Comparison of ENCODE assay signal across 8 cellular contexts in genomic region chr21:44083631-44084291, GRCh38. TPM values are rescaled to one million over a fixed set of nuclear protein-coding genes. Genes with fewer than 3 reads are reported as not detected.
DNase-seq lines count a peak whose midpoint lies in the region; ATAC-seq and TF ChIP-seq lines count a peak whose summit lies in the region.

No MANE protein-coding gene starts in this region.

- TF ChIP-seq CTCF in OCI-LY7 (conservative IDR thresholded peaks at IDR 0.05; ENCODE audit: low read length) = no peak
- TF ChIP-seq CTCF in RWPE1 (conservative IDR thresholded peaks at IDR 0.05; ENCODE audit: low read depth) = no peak

- ATAC-seq in stimulated activated effector memory CD8-positive, alpha-beta T cell treated with anti-CD3 and anti-CD28 coated beads, Interleukin-12 subunit alpha, Interleukin-12 subunit beta, amount 100 ng/mL, for 72 hours = peak; percentile 83

- peak overlapping the region; percentile 99 for H3K27ac ChIP-seq in layer of hippocampus (ENCODE audit: low read depth, low read length)
- H3K27ac ChIP-seq in OCI-LY7 (ENCODE audit: low read depth, low read length, poor library complexity, severe bottlenecking) = no peak overlapping the region
- H3K27ac ChIP-seq in RWPE1 = no peak overlapping the region

- intact Hi-C loops in OCI-LY7 (cut with micrococcal nuclease; ENCODE audit: unreplicated experiment) = no loop called here

- H3K27me3 ChIP-seq in layer of hippocampus (ENCODE audit: control insufficient read depth, insufficient read depth, low read length) = no peaks in the 10 kb centered on the region

- H2AFZ ChIP-seq in OCI-LY7 (ENCODE audit: low read length) = no peak overlapping the region

- H3K9me3 ChIP-seq in OCI-LY7 (ENCODE audit: low read length) = no peaks in the 10 kb centered on the region

- H3K27me3 Mint-ChIP-seq in T-helper 2 cell treated with Interferon-gamma antibody and Interleukin-4, amounts not matched to agents 5 μg/mL and 100 μg/mL, for 36 hours (ENCODE audit: low read depth) = no peaks in the 10 kb centered on the region

- peak overlapping the region; percentile 80 for H3K4me3 Mint-ChIP-seq in T-helper 2 cell treated with Interferon-gamma antibody and Interleukin-4, amounts not matched to agents 5 μg/mL and 100 μg/mL, for 36 hours
- peak overlapping the region; percentile 75 for H3K4me3 Mint-ChIP-seq in stimulated activated effector memory CD8-positive, alpha-beta T cell treated with anti-CD3 and anti-CD28 coated beads, Interleukin-12 subunit alpha, Interleukin-12 subunit beta, amount 100 ng/mL, for 72 hours

- no peaks in the 10 kb centered on the region for H3K4me1 ChIP-seq in OCI-LY7 (ENCODE audit: insufficient read depth, low read length, poor library complexity, severe bottlenecking)

- no peak overlapping the region for H3K4me2 ChIP-seq in OCI-LY7 (ENCODE audit: low read length)

- CTCF ChIA-PET in OCI-LY7 (lab: Charles Lee; ENCODE audit: unreplicated experiment) = interaction anchor here (0.9 kb wide), 1 partner anchor 9 kb away, joined by 3 read pairs; no protein-coding TSS in a partner anchor
- CTCF ChIA-PET in RWPE1 (lab: Yijun Ruan, JAX) = interaction anchor here (0.6 to 0.7 kb wide), 2 partner anchors 63 to 284 kb away, joined by 3 read pairs; no protein-coding TSS in a partner anchor

- DNase-seq in T-helper 2 cell treated with Interferon-gamma antibody and Interleukin-4, amounts not matched to agents 5 μg/mL and 100 μg/mL, for 36 hours (ENCODE audit: low spot score) = peak; percentile 61
- DNase-seq in activated gamma-delta T cell treated with Interleukin-2 at 50 U/mL for 16 hours (peak; percentile 62), OCI-LY7 (ENCODE audit: low spot score) (no peak), RWPE1 (ENCODE audit: low spot score) (no peak), NCI-H146 treated with DMSO at 0.1 percent for 48 hours (lab: John Stamatoyannopoulos, UW; ENCODE audit: unreplicated experiment) (no peak), NCI-H1105 treated with DMSO at 0.1 percent for 48 hours (lab: John Stamatoyannopoulos, UW) (no peak)
- peak in 1 of 2 donors; percentile 80 for DNase-seq in stimulated activated effector memory CD8-positive, alpha-beta T cell treated with anti-CD3 and anti-CD28 coated beads, Interleukin-12 subunit alpha, Interleukin-12 subunit beta, amount 100 ng/mL, for 72 hours (ENCODE audit: low spot score in 2 of 2)

- peak overlapping the region; percentile 98 for H3K27ac Mint-ChIP-seq in T-helper 2 cell treated with Interferon-gamma antibody and Interleukin-4, amounts not matched to agents 5 μg/mL and 100 μg/mL, for 36 hours
- peak overlapping the region; percentile 98 for H3K27ac Mint-ChIP-seq in stimulated activated effector memory CD8-positive, alpha-beta T cell treated with anti-CD3 and anti-CD28 coated beads, Interleukin-12 subunit alpha, Interleukin-12 subunit beta, amount 100 ng/mL, for 72 hours

- H3K9me3 Mint-ChIP-seq in T-helper 2 cell treated with Interferon-gamma antibody and Interleukin-4, amounts not matched to agents 5 μg/mL and 100 μg/mL, for 36 hours = no peaks in the 10 kb centered on the region
- no peaks in the 10 kb centered on the region for H3K9me3 Mint-ChIP-seq in stimulated activated effector memory CD8-positive, alpha-beta T cell treated with anti-CD3 and anti-CD28 coated beads, Interleukin-12 subunit alpha, Interleukin-12 subunit beta, amount 100 ng/mL, for 72 hours

- H3K36me3 ChIP-seq in OCI-LY7 (ENCODE audit: insufficient read depth, low read length) = peaks cover 87% of the 10 kb centered on the region

- H4K20me1 ChIP-seq in OCI-LY7 (ENCODE audit: insufficient read depth, low read length) = no peaks in the 10 kb centered on the region

- H3K4me1 Mint-ChIP-seq in T-helper 2 cell treated with Interferon-gamma antibody and Interleukin-4, amounts not matched to agents 5 μg/mL and 100 μg/mL, for 36 hours (ENCODE audit: low read depth) = peaks cover 69% of the 10 kb centered on the region
- H3K4me1 Mint-ChIP-seq in stimulated activated effector memory CD8-positive, alpha-beta T cell treated with anti-CD3 and anti-CD28 coated beads, Interleukin-12 subunit alpha, Interleukin-12 subunit beta, amount 100 ng/mL, for 72 hours = peaks cover 98% of the 10 kb centered on the region

- H3K9me2 ChIP-seq in OCI-LY7 (ENCODE audit: insufficient read depth, low read length) = no peaks in the 10 kb centered on the region

- H3K79me2 ChIP-seq in OCI-LY7 (ENCODE audit: insufficient read depth, low read depth, low read length) = no peaks in the 10 kb centered on the region

- no peak overlapping the region for H3K4me3 ChIP-seq in OCI-LY7 (ENCODE audit: low read depth, low read length, poor library complexity, severe bottlenecking)

- H3K36me3 Mint-ChIP-seq in T-helper 2 cell treated with Interferon-gamma antibody and Interleukin-4, amounts not matched to agents 5 μg/mL and 100 μg/mL, for 36 hours (ENCODE audit: low read depth) = peaks cover 85% of the 10 kb centered on the region
- peaks cover 100% of the 10 kb centered on the region for H3K36me3 Mint-ChIP-seq in stimulated activated effector memory CD8-positive, alpha-beta T cell treated with anti-CD3 and anti-CD28 coated beads, Interleukin-12 subunit alpha, Interleukin-12 subunit beta, amount 100 ng/mL, for 72 hours

- POLR2A ChIA-PET in OCI-LY7 (lab: Charles Lee) (interaction anchor here (0.7 to 1.6 kb wide), 4 partner anchors 9 to 71 kb away, joined by 3 to 9 read pairs (median 4); no protein-coding TSS in a partner anchor), RWPE1 (lab: Yijun Ruan, JAX; ENCODE audit: low non-redundant PET) (no interaction called here)

- no TSS peak for BruUV-seq in OCI-LY7 (replicated peaks; lab: Mats Ljungman, UMichigan)

RNA-seq across cellular contexts. Expression of gene PWP2, which starts 23.4 kb away (rescaled TPM):
- total RNA-seq in OCI-LY7 (2014; rRNA removed; shearing (Covaris generic)) = 2.5 and 8.2 TPM in 2 replicates
- total RNA-seq in OCI-LY7 (2022) = 8.4 and 11.5 TPM in 2 replicates

RNA-seq across cellular contexts. Expression of gene GATD3, which starts 49.7 kb away (rescaled TPM):
- 6.6 TPM in 2 replicates for total RNA-seq in OCI-LY7 (2014; rRNA removed; shearing (Covaris generic))
- total RNA-seq in OCI-LY7 (2022) = 24.1 and 28.1 TPM in 2 replicates

Comparison
In these comparisons a context has a peak if more than half of its experiments do, and no peak if none do; other contexts are left out.
1. DNase-seq: peak in T-helper 2 cell treated with Interferon-gamma antibody and Interleukin-4, amounts not matched to agents 5 μg/mL and 100 μg/mL, for 36 hours (single experiment) and activated gamma-delta T cell treated with Interleukin-2 at 50 U/mL for 16 hours (single experiment); none in OCI-LY7 (single experiment), RWPE1 (single experiment), NCI-H146 treated with DMSO at 0.1 percent for 48 hours (single experiment) and NCI-H1105 treated with DMSO at 0.1 percent for 48 hours (single experiment).